27 cellular contexts compared by ENCODE assay signal in the genomic region with DNA sequence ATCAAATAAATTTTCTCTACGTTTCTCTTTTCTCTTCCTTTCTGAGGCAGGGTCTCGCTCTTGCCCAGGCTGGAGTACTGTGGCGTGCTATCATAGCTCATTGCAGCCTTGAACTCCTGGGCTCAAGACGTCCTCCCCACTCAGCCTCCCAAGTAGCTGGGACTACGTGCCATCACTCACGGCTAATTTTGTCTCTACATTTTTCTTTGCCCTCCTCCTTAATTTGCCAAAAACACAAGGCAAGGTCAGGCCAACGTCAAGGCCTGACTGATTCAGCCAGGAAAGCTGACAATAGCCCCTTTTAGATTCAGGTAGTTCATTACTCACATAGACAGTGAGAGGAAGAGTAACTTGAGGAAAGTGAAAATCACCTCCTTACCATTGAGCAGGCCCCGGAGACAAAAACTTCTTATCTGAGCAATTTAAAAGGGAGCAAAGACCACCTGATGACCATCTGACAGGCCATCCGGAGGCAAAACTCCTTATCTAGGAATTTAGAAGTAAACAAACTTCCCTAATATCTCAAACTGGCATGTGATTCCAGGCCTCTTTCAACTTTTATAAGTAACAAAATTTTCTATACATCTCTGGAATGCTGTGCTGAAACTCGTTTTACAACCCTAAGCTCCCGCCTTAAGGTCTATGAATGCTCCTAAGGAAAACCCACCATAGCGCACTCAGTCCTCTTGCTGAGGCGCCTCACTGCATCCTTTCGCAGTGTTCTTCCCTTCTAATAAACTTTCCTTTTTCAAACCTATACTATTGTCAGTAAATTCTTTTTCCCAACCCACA.
"Had no signal": no experiment of that assay in that cellular context is flagged by ENCODE, and none has a peak within 500 bp of the region (broad histone marks: within the 10 kb centered on the region; RNA-seq: fewer than 3 reads in every experiment).

No MANE protein-coding gene starts in this region.

- H3K4me1 Mint-ChIP-seq: activated CD4-positive, alpha-beta T cell treated with anti-CD3 and anti-CD28 coated beads, Interleukin-2, amount 10 ng/mL, durations not matched to agents 7 days and 5 days had no signal

- H3K27ac ChIP-seq: adrenal gland, body of pancreas, breast epithelium, Peyer's patch, SJSA1 had no signal

- H3K4me2 ChIP-seq: SK-N-SH had no signal

- H3K9me3 Mint-ChIP-seq: activated CD4-positive, alpha-beta T cell treated with anti-CD3 and anti-CD28 coated beads, Interleukin-2, amount 10 ng/mL, durations not matched to agents 7 days and 5 days; activated naive CD4-positive, alpha-beta T cell treated with anti-CD3 and anti-CD28 coated beads, Interleukin-2, amount 50 U/mL, for 72 hours; activated T-cell treated with anti-CD3 and anti-CD28 coated beads, Interleukin-2, amount 50 U/mL, for 24 hours; activated T-helper 2 cell treated with anti-CD3 and anti-CD28 coated beads, Interferon-gamma antibody, Interleukin-2, Interleukin-4, amounts not matched to agents 10 μg/mL and 5 μg/mL and 100 μg/mL, durations not matched to agents 14 hours and 24 hours and 36 hours; T-helper 1 cell treated with Interleukin-12 subunit alpha and Interleukin-12 subunit beta and Interleukin-4 antibody, amounts not matched to agents 30 μg/mL and 1 μg/mL, for 36 hours; T-helper 2 cell treated with Interferon-gamma antibody and Interleukin-4, amounts not matched to agents 5 μg/mL and 100 μg/mL, for 36 hours had no signal

- H3K4me3 Mint-ChIP-seq: activated CD4-positive, alpha-beta T cell treated with anti-CD3 and anti-CD28 coated beads, Interleukin-2, amount 10 ng/mL, durations not matched to agents 7 days and 5 days; activated CD8-positive, alpha-beta T cell treated with anti-CD3 and anti-CD28 coated beads, Interleukin-2, amount 10 ng/mL, durations not matched to agents 7 days and 5 days; activated T-cell treated with anti-CD3 and anti-CD28 coated beads, Interleukin-2, amount 50 U/mL, for 24 hours; T-helper 1 cell treated with Interleukin-12 subunit alpha and Interleukin-12 subunit beta and Interleukin-4 antibody, amounts not matched to agents 30 μg/mL and 1 μg/mL, for 36 hours; T-helper 2 cell treated with Interferon-gamma antibody and Interleukin-4, amounts not matched to agents 5 μg/mL and 100 μg/mL, for 36 hours had no signal

- H3K27me3 ChIP-seq: adrenal gland, body of pancreas, breast epithelium, Peyer's patch had no signal

- DNase-seq: activated CD4-positive, alpha-beta T cell treated with anti-CD3 and anti-CD28 coated beads, Interleukin-2, amount 10 ng/mL, durations not matched to agents 7 days and 5 days; activated CD4-positive, alpha-beta T cell treated with anti-CD3 and anti-CD28 coated beads, Interleukin-2, amount 50 U/mL, for 48 hours; activated CD8-positive, alpha-beta T cell treated with anti-CD3 and anti-CD28 coated beads, Interleukin-2, amount 10 ng/mL, durations not matched to agents 7 days and 5 days; activated gamma-delta T cell; activated naive CD4-positive, alpha-beta T cell treated with Interleukin-2 at 50 U/mL for 16 hours; activated T-cell treated with anti-CD3 and anti-CD28 coated beads, Interleukin-2, amount 50 U/mL, for 24 hours; adrenal gland; body of pancreas; Karpas-422; NCI-H1105; NCI-H1417 treated with DMSO at 0.1 percent for 48 hours; NCI-H1930; NCI-H2081 treated with DMSO at 0.1 percent for 48 hours; NCI-H226; NCI-H446 treated with DMSO at 0.1 percent for 48 hours; NCI-H524; PC-3; Peyer's patch; RPMI8226; SHP77 treated with DMSO at 0.1 percent for 48 hours; SK-N-SH had no signal

- H3K36me3 ChIP-seq: adrenal gland, breast epithelium, Peyer's patch, SJSA1 had no signal

- H3K9me2 ChIP-seq: SK-N-SH had no signal

- H3K4me1 ChIP-seq: adrenal gland, breast epithelium, Peyer's patch, SJSA1 had no signal

- H3K4me3 ChIP-seq: adrenal gland, body of pancreas, breast epithelium, Peyer's patch, SJSA1 had no signal

- H3K9me3 ChIP-seq: adrenal gland, body of pancreas, breast epithelium, Peyer's patch, SJSA1, SK-N-SH had no signal

- H3K36me3 Mint-ChIP-seq: activated naive CD4-positive, alpha-beta T cell treated with anti-CD3 and anti-CD28 coated beads, Interleukin-2, amount 50 U/mL, for 72 hours had no signal

- H3K27ac Mint-ChIP-seq: activated CD4-positive, alpha-beta T cell treated with anti-CD3 and anti-CD28 coated beads, Interleukin-2, amount 10 ng/mL, durations not matched to agents 7 days and 5 days; activated CD8-positive, alpha-beta T cell treated with anti-CD3 and anti-CD28 coated beads, Interleukin-2, amount 10 ng/mL, durations not matched to agents 7 days and 5 days; activated naive CD4-positive, alpha-beta T cell treated with anti-CD3 and anti-CD28 coated beads, Interleukin-2, amount 50 U/mL, for 72 hours; activated T-cell treated with anti-CD3 and anti-CD28 coated beads, Interleukin-2, amount 50 U/mL, for 24 hours; activated T-helper 2 cell treated with anti-CD3 and anti-CD28 coated beads, Interferon-gamma antibody, Interleukin-2, Interleukin-4, amounts not matched to agents 10 μg/mL and 5 μg/mL and 100 μg/mL, durations not matched to agents 14 hours and 24 hours and 36 hours; T-helper 1 cell treated with Interleukin-12 subunit alpha and Interleukin-12 subunit beta and Interleukin-4 antibody, amounts not matched to agents 30 μg/mL and 1 μg/mL, for 36 hours; T-helper 2 cell treated with Interferon-gamma antibody and Interleukin-4, amounts not matched to agents 5 μg/mL and 100 μg/mL, for 36 hours had no signal

- ATAC-seq: activated CD8-positive, alpha-beta T cell treated with anti-CD3 and anti-CD28 coated beads, Interleukin-2, amount 10 ng/mL, durations not matched to agents 7 days and 5 days; activated naive CD4-positive, alpha-beta T cell treated with anti-CD3 and anti-CD28 coated beads, Interleukin-2, amount 50 U/mL, for 72 hours; body of pancreas; PC-3 had no signal
